Comparison of ENCODE assay signal across 19 cellular contexts in genomic region chr6:124958759-124959354, GRCh38. TPM values are rescaled to one million over a fixed set of nuclear protein-coding genes. Genes with fewer than 3 reads are reported as not detected.
DNase-seq lines count a peak whose midpoint lies in the region; ATAC-seq and TF ChIP-seq lines count a peak whose summit lies in the region.
"Had no signal": no experiment of that assay in that cellular context is flagged by ENCODE, and none has a peak within 500 bp of the region (broad histone marks: within the 10 kb centered on the region; RNA-seq: fewer than 3 reads in every experiment).

No MANE protein-coding gene starts in this region.

- no peak overlapping the region for H3K4me3 ChIP-seq in fibroblast of pulmonary artery (replicated peaks; ENCODE audit: low read depth, low read length)
- no peak overlapping the region for H3K4me3 ChIP-seq in WERI-Rb-1 (ENCODE audit: low read depth, low read length)
- H3K4me3 ChIP-seq: A549, transverse colon had no signal

- H3K27ac Mint-ChIP-seq in activated T-cell treated with anti-CD3 and anti-CD28 coated beads, Interleukin-2, amount 50 U/mL, for 72 hours = no peak overlapping the region
- no peak overlapping the region for H3K27ac Mint-ChIP-seq in activated T-helper 17 cell treated with anti-CD3 and anti-CD28 coated beads, Interleukin-2, amount 50 U/mL, for 72 hours
- H3K27ac Mint-ChIP-seq in type B pancreatic cell = no peak overlapping the region
- H3K27ac Mint-ChIP-seq: activated CD4-positive, alpha-beta T cell treated with anti-CD3 and anti-CD28 coated beads, Interleukin-2, amount 10 ng/mL, durations not matched to agents 24 days and 14 days; CD4-positive, alpha-beta memory T cell; stimulated activated naive B cell treated with anti-CD40 and anti-IgM and Interleukin-4, amounts not matched to agents 10 μg/mL and 1 μg/mL and 100 μg/mL, for 72 hours had no signal

- no peak for TF ChIP-seq CTCF in fibroblast of pulmonary artery (IDR thresholded peaks at IDR 0.05; ENCODE audit: low read length, missing control alignments)
- TF ChIP-seq CTCF in type B pancreatic cell (conservative IDR thresholded peaks at IDR 0.05) = no peak
- TF ChIP-seq CTCF in WERI-Rb-1 (IDR thresholded peaks at IDR 0.05; ENCODE audit: low read depth, low read length) = no peak

- peaks cover 34% of the 10 kb centered on the region for H3K4me1 Mint-ChIP-seq in activated T-cell treated with anti-CD3 and anti-CD28 coated beads, Interleukin-2, amount 50 U/mL, for 72 hours (ENCODE audit: low read depth)
- H3K4me1 Mint-ChIP-seq in activated T-helper 17 cell treated with anti-CD3 and anti-CD28 coated beads, Interleukin-2, amount 50 U/mL, for 72 hours = peaks cover 10% of the 10 kb centered on the region
- H3K4me1 Mint-ChIP-seq in type B pancreatic cell (ENCODE audit: unreplicated experiment) = peaks cover 5% of the 10 kb centered on the region

- ATAC-seq in activated T-cell treated with anti-CD3 and anti-CD28 coated beads, Interleukin-2, amount 50 U/mL, for 72 hours (replicated peaks in 1 of 2) = peak; percentile 26 to 38
- ATAC-seq in activated T-helper 17 cell treated with anti-CD3 and anti-CD28 coated beads, Interleukin-2, amount 50 U/mL, for 72 hours (replicated peaks) = peak; percentile 41
- ATAC-seq in HG03354 (IDR thresholded peaks at IDR 0.05; ENCODE audit: poor library complexity, severe bottlenecking, unreplicated experiment) = no peak
- ATAC-seq: A549; stimulated activated naive B cell treated with anti-CD40 and anti-IgM and Interleukin-4, amounts not matched to agents 10 μg/mL and 1 μg/mL and 100 μg/mL, for 72 hours had no signal

- peaks cover 3 to 4% of the 10 kb centered on the region in 2 donors for H3K36me3 Mint-ChIP-seq in activated T-cell treated with anti-CD3 and anti-CD28 coated beads, Interleukin-2, amount 50 U/mL, for 72 hours (ENCODE audit: insufficient read depth in 2 of 2)
- H3K36me3 Mint-ChIP-seq in activated T-helper 17 cell treated with anti-CD3 and anti-CD28 coated beads, Interleukin-2, amount 50 U/mL, for 72 hours (ENCODE audit: low read depth) = peaks cover 11% of the 10 kb centered on the region
- no peaks in the 10 kb centered on the region for H3K36me3 Mint-ChIP-seq in type B pancreatic cell
- H3K36me3 Mint-ChIP-seq: CD4-positive, alpha-beta memory T cell had no signal

- no peak overlapping the region for H3K27ac ChIP-seq in WERI-Rb-1
- H3K27ac ChIP-seq: A549, transverse colon had no signal

- H3K27me3 ChIP-seq in WERI-Rb-1 (ENCODE audit: insufficient read depth, low read depth, severe bottlenecking) = no peaks in the 10 kb centered on the region
- H3K27me3 ChIP-seq: transverse colon had no signal

- H3K9me3 ChIP-seq in WERI-Rb-1 (ENCODE audit: severe bottlenecking) = no peaks in the 10 kb centered on the region
- H3K9me3 ChIP-seq: A549, transverse colon had no signal

- H3K36me3 ChIP-seq in WERI-Rb-1 = peaks cover 8% of the 10 kb centered on the region; the same call in 1 of the 2 replicates
- H3K36me3 ChIP-seq: transverse colon had no signal

- peaks cover 56% of the 10 kb centered on the region for H3K27me3 Mint-ChIP-seq in activated T-cell treated with anti-CD3 and anti-CD28 coated beads, Interleukin-2, amount 50 U/mL, for 72 hours (ENCODE audit: low read depth)
- H3K27me3 Mint-ChIP-seq in activated T-helper 17 cell treated with anti-CD3 and anti-CD28 coated beads, Interleukin-2, amount 50 U/mL, for 72 hours = peaks cover 32% of the 10 kb centered on the region
- H3K27me3 Mint-ChIP-seq in type B pancreatic cell = no peaks in the 10 kb centered on the region

- peaks cover 0 to 2% of the 10 kb centered on the region in 2 donors for H3K9me3 Mint-ChIP-seq in activated T-cell treated with anti-CD3 and anti-CD28 coated beads, Interleukin-2, amount 50 U/mL, for 72 hours
- H3K9me3 Mint-ChIP-seq in activated T-helper 17 cell treated with anti-CD3 and anti-CD28 coated beads, Interleukin-2, amount 50 U/mL, for 72 hours = no peaks in the 10 kb centered on the region
- H3K9me3 Mint-ChIP-seq in type B pancreatic cell = no peaks in the 10 kb centered on the region

- H3K4me3 Mint-ChIP-seq in activated T-cell treated with anti-CD3 and anti-CD28 coated beads, Interleukin-2, amount 50 U/mL, for 72 hours = no peak overlapping the region
- no peak overlapping the region for H3K4me3 Mint-ChIP-seq in activated T-helper 17 cell treated with anti-CD3 and anti-CD28 coated beads, Interleukin-2, amount 50 U/mL, for 72 hours
- peak overlapping the region; percentile 46 for H3K4me3 Mint-ChIP-seq in type B pancreatic cell
- H3K4me3 Mint-ChIP-seq: activated CD4-positive, alpha-beta T cell treated with anti-CD3 and anti-CD28 coated beads, Interleukin-2, amount 10 ng/mL, durations not matched to agents 24 days and 14 days; CD4-positive, alpha-beta memory T cell; stimulated activated naive B cell treated with anti-CD40 and anti-IgM and Interleukin-4, amounts not matched to agents 10 μg/mL and 1 μg/mL and 100 μg/mL, for 72 hours had no signal

- no peak for DNase-seq in activated T-cell treated with anti-CD3 and anti-CD28 coated beads, Interleukin-2, amount 50 U/mL, for 72 hours
- DNase-seq in activated T-cell treated with anti-CD3 and anti-CD28 coated beads, Interleukin-2, amount 50 U/mL, for 48 hours = no peak
- DNase-seq in fibroblast of pulmonary artery (ENCODE audit: low read depth) (peak; percentile 70), type B pancreatic cell (ENCODE audit: extremely low spot score, unreplicated experiment) (no peak), WERI-Rb-1 (no peak), NCI-H187 (lab: John Stamatoyannopoulos, UW) (no peak)
- DNase-seq: activated CD4-positive, alpha-beta T cell treated with anti-CD3 and anti-CD28 coated beads, Interleukin-2, amount 10 ng/mL, durations not matched to agents 24 days and 14 days; CD4-positive, alpha-beta memory T cell; KG1; kidney; NCI-H1417; NCI-H2227 treated with DMSO at 0.1 percent for 48 hours; posterior cingulate gyrus; stimulated activated naive B cell treated with anti-CD40 and anti-IgM and Interleukin-4, amounts not matched to agents 10 μg/mL and 1 μg/mL and 100 μg/mL, for 72 hours; T-helper 9 cell; transverse colon had no signal

RNA-seq across cellular contexts. Expression of gene RNF217, which starts 3.4 kb away (rescaled TPM):
- 1 to 10 TPM; 1.2 to 1.9 TPM for total RNA-seq in activated T-cell treated with anti-CD3 and anti-CD28 coated beads, Interleukin-2, amount 50 U/mL, for 72 hours
- total RNA-seq in activated T-helper 17 cell treated with anti-CD3 and anti-CD28 coated beads, Interleukin-2, amount 50 U/mL, for 72 hours = 1 to 10 TPM; 1.7 to 5.6 TPM
- 22.1 and 49.6 TPM in 2 replicates for total RNA-seq in type B pancreatic cell (ENCODE audit: low replicate concordance)
